1 cellular context compared by ENCODE assay signal in genomic region chr19:55484571-55485438, GRCh38.
A peak's percentile ranks its signal among the peaks of the same experiment; 100 is the strongest.
TF ChIP-seq lines count a peak whose summit lies in the region.

Gene NAT14 (plus strand): TSS chr19:55485188. CDS start chr19:55485709, 521 bp downstream.

TF ChIP-seq in SK-N-SH, 30 proteins besides CTCF, POLR2A, EP300 and RAD21 (continued from another document):
- TF ChIP-seq PBX3 (IDR thresholded peaks at IDR 0.05) (peak; percentile 40), CHD2 (IDR thresholded peaks at IDR 0.05; ENCODE audit: low read length, partially characterized antibody) (peak; percentile 36), EZH2phosphoT487 (IDR thresholded peaks at IDR 0.05; ENCODE audit: borderline replicate concordance, low read depth) (no peak), USF2 (IDR thresholded peaks at IDR 0.05; ENCODE audit: borderline replicate concordance, low read depth, low read length) (no peak), MEF2A (IDR thresholded peaks at IDR 0.05; ENCODE audit: borderline replicate concordance, low read depth) (no peak)
